In the genomic region with DNA sequence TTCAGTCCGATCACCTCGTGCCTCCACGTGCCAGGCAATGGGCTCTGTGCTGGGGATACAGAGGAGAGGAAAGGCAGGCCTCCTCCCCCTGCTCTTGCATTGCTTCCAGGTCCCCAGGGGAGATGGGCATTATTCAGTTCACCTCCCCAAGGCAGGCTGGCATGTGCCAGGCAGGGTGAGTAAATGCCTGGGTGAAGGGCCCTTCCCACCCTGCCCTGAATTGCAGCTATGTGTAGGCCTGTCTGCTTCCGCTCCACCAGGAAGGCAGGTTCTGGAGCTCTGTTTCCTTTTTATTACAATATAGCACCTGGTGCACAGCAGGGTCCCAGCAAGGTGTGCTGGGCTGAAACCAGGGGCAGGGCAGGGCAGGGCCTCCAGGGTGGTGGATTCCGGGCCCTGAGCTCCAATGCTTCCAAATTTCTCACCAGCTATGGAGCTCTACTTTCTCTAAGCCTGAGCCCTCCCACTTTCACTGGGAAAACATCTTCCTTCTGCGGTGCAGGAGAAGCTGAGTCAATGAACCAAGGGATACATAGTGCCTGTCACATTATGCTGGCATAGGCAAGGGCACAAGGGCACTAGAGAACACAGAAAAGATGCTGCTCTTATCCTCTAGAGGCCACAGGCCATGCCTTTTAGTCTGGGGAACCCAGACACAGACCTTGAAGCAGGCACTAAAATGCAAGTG, we compare ENCODE assay signal across 11 cellular contexts. TPM values are rescaled to one million over a fixed set of nuclear protein-coding genes. Genes with fewer than 3 reads are reported as not detected.
DNase-seq lines count a peak whose midpoint lies in the region; ATAC-seq, FAIRE-seq and TF ChIP-seq lines count a peak whose summit lies in the region.
"Had no signal": no experiment of that assay in that cellular context is flagged by ENCODE, and none has a peak within 500 bp of the region (broad histone marks: within the 10 kb centered on the region; RNA-seq: fewer than 3 reads in every experiment).

No MANE protein-coding gene starts in this region.

- H3K4me3 Mint-ChIP-seq in nephron: no peak overlapping the region
- H3K4me3 Mint-ChIP-seq: activated naive CD4-positive, alpha-beta T cell treated with anti-CD3 and anti-CD28 coated beads, Interleukin-2, amount 50 U/mL, for 24 hours; CD14-positive monocyte had no signal

- no peak for FAIRE-seq in A549 (lab: Jason Lieb, UNC)

- peaks cover 3% of the 10 kb centered on the region for H3K27me3 Mint-ChIP-seq in nephron (ENCODE audit: low read depth)
- H3K27me3 Mint-ChIP-seq: activated naive CD4-positive, alpha-beta T cell treated with anti-CD3 and anti-CD28 coated beads, Interleukin-2, amount 50 U/mL, for 24 hours had no signal

- H3K27ac Mint-ChIP-seq in nephron: peak overlapping the region; percentile 81 to 92 (median 91)
- H3K27ac Mint-ChIP-seq: activated naive CD4-positive, alpha-beta T cell treated with anti-CD3 and anti-CD28 coated beads, Interleukin-2, amount 50 U/mL, for 24 hours had no signal

- 68% methylated on average over 5 of the region's 6 CpGs for WGBS in A549 (ENCODE audit: missing lambda C conversion rate)

- H3K4me1 ChIP-seq in A549 (peaks cover 95% of the 10 kb centered on the region), Karpas-422 (ENCODE audit: low read length) (peaks cover 100% of the 10 kb centered on the region), colonic mucosa (peaks cover 20% of the 10 kb centered on the region)
- H3K4me1 ChIP-seq in effector memory CD4-positive, alpha-beta T cell (ENCODE audit: control insufficient read depth, insufficient read depth, low read length, poor library complexity, severe bottlenecking): no peaks in the 10 kb centered on the region

- TF ChIP-seq POLR2A in A549 (IDR thresholded peaks at IDR 0.05; ENCODE audit: low read length): no peak

- POLR2A ChIA-PET in A549 (lab: Yijun Ruan, JAX): interaction anchor here (1.4 kb wide), 1 partner anchor 37 kb away, joined by 3 read pairs; no protein-coding TSS in a partner anchor

- no peaks in the 10 kb centered on the region for H4K20me1 ChIP-seq in Karpas-422 (ENCODE audit: insufficient read depth, low read depth, low read length)

- no peak for TF ChIP-seq RAD21 in A549 (conservative IDR thresholded peaks at IDR 0.05 in 1 of 2, IDR thresholded peaks at IDR 0.05 in 1 of 2)

- H3K4me1 Mint-ChIP-seq in nephron: peaks cover 77% of the 10 kb centered on the region
- H3K4me1 Mint-ChIP-seq: activated naive CD4-positive, alpha-beta T cell treated with anti-CD3 and anti-CD28 coated beads, Interleukin-2, amount 50 U/mL, for 24 hours had no signal

- H3K9me2 ChIP-seq in Karpas-422 (replicated peaks; ENCODE audit: insufficient read depth, low read length): no peaks in the 10 kb centered on the region

- H3K36me3 ChIP-seq in Karpas-422 (ENCODE audit: insufficient read depth, low read length) (no peaks in the 10 kb centered on the region), colonic mucosa (no peaks in the 10 kb centered on the region)
- no peaks in the 10 kb centered on the region for H3K36me3 ChIP-seq in effector memory CD4-positive, alpha-beta T cell (ENCODE audit: control insufficient read depth, insufficient read depth, low read length)

- H3K27ac ChIP-seq in A549 (peak overlapping the region; percentile 84 to 97), Karpas-422 (ENCODE audit: low read length) (peak overlapping the region; percentile 99), colonic mucosa (peak overlapping the region; percentile 37)
- H3K27ac ChIP-seq in effector memory CD4-positive, alpha-beta T cell (ENCODE audit: insufficient read depth, low read length, poor library complexity, severe bottlenecking): no peak overlapping the region

- no peak for DNase-seq in A549 (ENCODE audit: low read depth in 1 of 2, low spot score in 1 of 2)
- DNase-seq in Karpas-422: peak; percentile 62
- no peak for DNase-seq in colonic mucosa
- DNase-seq in DMS79 (lab: John Stamatoyannopoulos, UW): no peak
- no peak for DNase-seq in effector memory CD4-positive, alpha-beta T cell
- DNase-seq in amniotic stem cell (lab: John Stamatoyannopoulos, UW): no peak
- DNase-seq: stimulated activated CD4-positive, alpha-beta T cell treated with anti-CD3 and anti-CD28 coated beads, Interleukin-4, amount 100 ng/mL, for 1 hour had no signal

- H3K9me3 Mint-ChIP-seq in nephron: no peaks in the 10 kb centered on the region
- H3K9me3 Mint-ChIP-seq: activated naive CD4-positive, alpha-beta T cell treated with anti-CD3 and anti-CD28 coated beads, Interleukin-2, amount 50 U/mL, for 24 hours had no signal

- no peaks in the 10 kb centered on the region for H3K9me3 ChIP-seq in A549
- H3K9me3 ChIP-seq in Karpas-422 (ENCODE audit: low read length): no peaks in the 10 kb centered on the region
- no peaks in the 10 kb centered on the region for H3K9me3 ChIP-seq in colonic mucosa
- H3K9me3 ChIP-seq in effector memory CD4-positive, alpha-beta T cell (ENCODE audit: control insufficient read depth, low read length): no peaks in the 10 kb centered on the region

- CTCF ChIA-PET in A549 (lab: Yijun Ruan, JAX): interaction anchor here (1.1 to 3.8 kb wide), 8 partner anchors 9 to 113 kb away, joined by 3 to 28 read pairs (median 6); a partner anchor contains a TSS

- H3K4me2 ChIP-seq in A549 (peak overlapping the region; percentile 67), Karpas-422 (ENCODE audit: low read depth, low read length, poor library complexity, severe bottlenecking) (peak overlapping the region; percentile 68)

- ATAC-seq in A549 (peak in 1 of 2 experiments; percentile 6; a peak in 3 of 6 replicates), HG02938 (IDR thresholded peaks at IDR 0.05; ENCODE audit: unreplicated experiment) (no peak)

- H3K36me3 Mint-ChIP-seq in nephron (ENCODE audit: low read depth): no peaks in the 10 kb centered on the region
- H3K36me3 Mint-ChIP-seq: activated naive CD4-positive, alpha-beta T cell treated with anti-CD3 and anti-CD28 coated beads, Interleukin-2, amount 50 U/mL, for 24 hours; CD14-positive monocyte had no signal

- no peak for TF ChIP-seq EP300 in A549 (IDR thresholded peaks at IDR 0.05)

- H3K79me2 ChIP-seq in Karpas-422 (ENCODE audit: low read length): peaks cover 79% of the 10 kb centered on the region

- H3K27me3 ChIP-seq in Karpas-422 (ENCODE audit: low read length): no peaks in the 10 kb centered on the region
- H3K27me3 ChIP-seq in colonic mucosa: no peaks in the 10 kb centered on the region
- H3K27me3 ChIP-seq in effector memory CD4-positive, alpha-beta T cell (replicated peaks; ENCODE audit: control insufficient read depth, insufficient read depth, low read length, poor library complexity, severe bottlenecking): no peaks in the 10 kb centered on the region

- H2AFZ ChIP-seq in Karpas-422 (ENCODE audit: low read length): no peak overlapping the region

- intact Hi-C loops in colonic mucosa (cut with DNase I): loop anchor here (10.0 kb wide), 1 partner anchor 52 kb away; no protein-coding TSS in a partner anchor

- H3K4me3 ChIP-seq in A549 (no peak overlapping the region), Karpas-422 (ENCODE audit: low read length) (peak overlapping the region; percentile 23; the same call in 1 of the 2 replicates), colonic mucosa (no peak overlapping the region)
- no peak overlapping the region for H3K4me3 ChIP-seq in effector memory CD4-positive, alpha-beta T cell (ENCODE audit: insufficient read depth, low read depth, low read length, poor library complexity, severe bottlenecking)

- TF ChIP-seq CTCF in A549 (IDR thresholded peaks at IDR 0.05) (no peak), colonic mucosa (IDR thresholded peaks at IDR 0.05) (no peak), nephron (IDR thresholded peaks at IDR 0.05; ENCODE audit: unreplicated experiment in 3 of 3) (no peak)

- H3K9ac ChIP-seq in Karpas-422 (ENCODE audit: low read length) (peak overlapping the region; percentile 71), colonic mucosa (ENCODE audit: low read depth in 2 of 2, low read length in 2 of 2) (peak overlapping the region in 1 of 2 donors; percentile 22)

TF ChIP-seq in A549, 52 proteins besides CTCF, POLR2A, EP300 and RAD21:
- TF ChIP-seq, protein P1, sequence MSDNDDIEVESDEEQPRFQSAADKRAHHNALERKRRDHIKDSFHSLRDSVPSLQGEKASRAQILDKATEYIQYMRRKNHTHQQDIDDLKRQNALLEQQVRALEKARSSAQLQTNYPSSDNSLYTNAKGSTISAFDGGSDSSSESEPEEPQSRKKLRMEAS (IDR thresholded peaks at IDR 0.05): 0 out of 2 replicates have a peak, but pooled peaks have one; percentile 5
- TF ChIP-seq MAZ (IDR thresholded peaks at IDR 0.05; ENCODE audit: borderline replicate concordance, low read depth, low read length): no peak

RNA-seq across cellular contexts. Expression of a gene that starts 42.0 kb away (rescaled TPM):
- polyA plus RNA-seq in A549 (2011; rRNA removed) (15.4 and 16.4 TPM in 2 replicates), A549 (2017; fragmentation: RNase III; extraction: RNeasy Plus Mini Kit Qiagen cat#74134 plus additional on column Dnase treatment) (21.6 to 22.4 TPM (median 22.0 TPM) in 3 replicates)
- polyA plus RNA-seq in A549 (2012; cell fraction: cytosol; rRNA removed): 20.9 and 25.8 TPM in 2 replicates
- polyA plus RNA-seq in A549 (2012; cell fraction: nucleus; rRNA removed): 18.9 and 20.7 TPM in 2 replicates
- polyA minus RNA-seq in A549 (2011; rRNA and poly(A)+ RNA removed): 23.8 and 23.9 TPM in 2 replicates
- 27.1 and 42.8 TPM in 2 replicates for total RNA-seq in Karpas-422 (2014; rRNA removed; shearing (Covaris generic); ENCODE audit: low replicate concordance)
- 10 to 100 TPM; 17.4 to 24.0 TPM for total RNA-seq in colonic mucosa
